27 cellular contexts compared by ENCODE assay signal in the genomic region with DNA sequence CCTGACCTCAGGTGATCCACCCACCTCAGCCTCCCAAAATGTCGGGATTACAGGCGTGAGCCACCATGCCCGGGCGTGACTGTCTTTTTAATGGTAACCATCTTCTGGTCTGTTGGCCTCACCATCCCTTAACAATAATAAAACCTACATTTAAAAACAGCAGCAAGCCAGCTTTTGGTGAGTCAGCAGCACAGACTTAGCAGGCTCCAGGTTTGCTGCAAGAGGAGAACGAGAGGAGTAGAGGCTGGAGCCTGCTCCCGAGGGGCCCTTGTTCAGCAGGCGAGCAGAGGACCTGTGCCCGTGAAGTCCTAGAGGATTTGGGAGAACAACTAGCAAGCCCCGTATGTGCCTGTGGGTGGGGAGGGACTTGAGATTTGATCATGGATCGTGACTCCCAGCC. TPM values are rescaled to one million over a fixed set of nuclear protein-coding genes. Genes with fewer than 3 reads are reported as not detected.
"Had no signal": no experiment of that assay in that cellular context is flagged by ENCODE, and none has a peak within 500 bp of the region (broad histone marks: within the 10 kb centered on the region; RNA-seq: fewer than 3 reads in every experiment).

No MANE protein-coding gene starts in this region.

- H3K4me3 ChIP-seq: cardiac muscle cell had no signal

- H3K9me2 ChIP-seq: SK-N-SH had no signal

- H3K27ac Mint-ChIP-seq: activated CD8-positive, alpha-beta T cell treated with anti-CD3 and anti-CD28 coated beads for 36 hours; activated naive CD4-positive, alpha-beta T cell treated with anti-CD3 and anti-CD28 coated beads, Interleukin-2, amount 10 ng/mL, durations not matched to agents 7 days and 5 days; activated naive CD8-positive, alpha-beta T cell treated with anti-CD3 and anti-CD28 coated beads for 36 hours; activated T-cell treated with anti-CD3 and anti-CD28 coated beads, Interleukin-2, amount 50 U/mL, for 72 hours; activated T-helper 2 cell treated with anti-CD3 and anti-CD28 coated beads, Interferon-gamma antibody, Interleukin-2, Interleukin-4, amounts not matched to agents 10 μg/mL and 5 μg/mL and 100 μg/mL, durations not matched to agents 14 hours and 24 hours and 36 hours had no signal

- DNase-seq: activated CD4-positive, alpha-beta T cell treated with anti-CD3 and anti-CD28 coated beads for 4 hours; activated CD8-positive, alpha-beta memory T cell treated with anti-CD3 and anti-CD28 coated beads, Interleukin-2, amount 50 U/mL, for 4 hours; activated CD8-positive, alpha-beta T cell treated with anti-CD3 and anti-CD28 coated beads for 36 hours; activated gamma-delta T cell treated with Interleukin-2 at 50 U/mL for 16 hours; activated naive CD4-positive, alpha-beta T cell treated with anti-CD3 and anti-CD28 coated beads, Interleukin-2, amount 10 ng/mL, durations not matched to agents 7 days and 5 days; activated naive CD8-positive, alpha-beta T cell treated with anti-CD3 and anti-CD28 coated beads for 36 hours; activated T-cell treated with anti-CD3 and anti-CD28 coated beads, Interleukin-2, amount 50 U/mL, for 72 hours; brain microvascular endothelial cell; MM.1S; NCI-H1105; NCI-H1436; NCI-H187; NCI-H2081; NCI-H510A treated with DMSO at 0.1 percent for 48 hours; NCI-H69; NK-92 treated with Interleukin-12 subunit alpha and Interleukin-12 subunit beta, amount 100 ng/mL, for 24 hours; OCI-M1; RPMI8226; SK-N-SH; T-helper 1 cell; WERI-Rb-1 had no signal

- H3K4me1 Mint-ChIP-seq: activated naive CD4-positive, alpha-beta T cell treated with anti-CD3 and anti-CD28 coated beads, Interleukin-2, amount 10 ng/mL, durations not matched to agents 7 days and 5 days; activated naive CD8-positive, alpha-beta T cell treated with anti-CD3 and anti-CD28 coated beads for 36 hours had no signal

- H3K27me3 Mint-ChIP-seq: activated CD8-positive, alpha-beta T cell treated with anti-CD3 and anti-CD28 coated beads for 36 hours; activated naive CD4-positive, alpha-beta T cell treated with anti-CD3 and anti-CD28 coated beads, Interleukin-2, amount 10 ng/mL, durations not matched to agents 7 days and 5 days had no signal

- H3K9me3 Mint-ChIP-seq: activated CD8-positive, alpha-beta T cell treated with anti-CD3 and anti-CD28 coated beads for 36 hours; activated naive CD4-positive, alpha-beta T cell treated with anti-CD3 and anti-CD28 coated beads, Interleukin-2, amount 10 ng/mL, durations not matched to agents 7 days and 5 days; activated naive CD8-positive, alpha-beta T cell treated with anti-CD3 and anti-CD28 coated beads for 36 hours; activated T-cell treated with anti-CD3 and anti-CD28 coated beads, Interleukin-2, amount 50 U/mL, for 72 hours; activated T-helper 2 cell treated with anti-CD3 and anti-CD28 coated beads, Interferon-gamma antibody, Interleukin-2, Interleukin-4, amounts not matched to agents 10 μg/mL and 5 μg/mL and 100 μg/mL, durations not matched to agents 14 hours and 24 hours and 36 hours had no signal

- H3K4me2 ChIP-seq: SK-N-SH had no signal

- H3K4me3 Mint-ChIP-seq: activated CD8-positive, alpha-beta T cell treated with anti-CD3 and anti-CD28 coated beads for 36 hours; activated naive CD4-positive, alpha-beta T cell treated with anti-CD3 and anti-CD28 coated beads, Interleukin-2, amount 10 ng/mL, durations not matched to agents 7 days and 5 days; activated naive CD8-positive, alpha-beta T cell treated with anti-CD3 and anti-CD28 coated beads for 36 hours; activated T-cell treated with anti-CD3 and anti-CD28 coated beads, Interleukin-2, amount 50 U/mL, for 72 hours had no signal

- H3K36me3 ChIP-seq: brain microvascular endothelial cell, cardiac muscle cell, WERI-Rb-1 had no signal

- H3K27me3 ChIP-seq: brain microvascular endothelial cell, cardiac muscle cell had no signal

- H3K36me3 Mint-ChIP-seq: activated naive CD4-positive, alpha-beta T cell treated with anti-CD3 and anti-CD28 coated beads, Interleukin-2, amount 10 ng/mL, durations not matched to agents 7 days and 5 days; activated naive CD8-positive, alpha-beta T cell treated with anti-CD3 and anti-CD28 coated beads for 36 hours had no signal

- H3K9me3 ChIP-seq: SK-N-SH had no signal

- H3K27ac ChIP-seq: brain microvascular endothelial cell, cardiac muscle cell, WERI-Rb-1 had no signal

- ATAC-seq: activated CD4-positive, CD25-positive, alpha-beta regulatory T cell treated with anti-CD3 and anti-CD28 coated beads, Interleukin-2, amount 50 U/mL, for 24 hours; activated CD8-positive, alpha-beta T cell treated with anti-CD3 and anti-CD28 coated beads for 36 hours; activated T-cell treated with anti-CD3 and anti-CD28 coated beads, Interleukin-2, amount 50 U/mL, for 72 hours; Panc1; Right ventricle myocardium inferior had no signal

- H3K9ac ChIP-seq: SK-N-SH had no signal

RNA-seq across cellular contexts. Expression of a gene that starts 35.7 kb away (rescaled TPM):
- total RNA-seq: activated CD8-positive, alpha-beta T cell treated with anti-CD3 and anti-CD28 coated beads for 36 hours; activated naive CD8-positive, alpha-beta T cell treated with anti-CD3 and anti-CD28 coated beads for 36 hours; activated T-cell treated with anti-CD3 and anti-CD28 coated beads, Interleukin-2, amount 50 U/mL, for 72 hours; activated T-helper 2 cell treated with anti-CD3 and anti-CD28 coated beads, Interferon-gamma antibody, Interleukin-2, Interleukin-4, amounts not matched to agents 10 μg/mL and 5 μg/mL and 100 μg/mL, durations not matched to agents 14 hours and 24 hours and 36 hours; Right ventricle myocardium inferior; T-helper 2 cell treated with Interferon-gamma antibody and Interleukin-4, amounts not matched to agents 100 ng/mL and 5 ng/mL, for 36 hours had no signal
- polyA plus RNA-seq: cardiac muscle cell, SK-N-SH had no signal
